ENCODE assay signal across 14 cellular contexts in the genomic region with DNA sequence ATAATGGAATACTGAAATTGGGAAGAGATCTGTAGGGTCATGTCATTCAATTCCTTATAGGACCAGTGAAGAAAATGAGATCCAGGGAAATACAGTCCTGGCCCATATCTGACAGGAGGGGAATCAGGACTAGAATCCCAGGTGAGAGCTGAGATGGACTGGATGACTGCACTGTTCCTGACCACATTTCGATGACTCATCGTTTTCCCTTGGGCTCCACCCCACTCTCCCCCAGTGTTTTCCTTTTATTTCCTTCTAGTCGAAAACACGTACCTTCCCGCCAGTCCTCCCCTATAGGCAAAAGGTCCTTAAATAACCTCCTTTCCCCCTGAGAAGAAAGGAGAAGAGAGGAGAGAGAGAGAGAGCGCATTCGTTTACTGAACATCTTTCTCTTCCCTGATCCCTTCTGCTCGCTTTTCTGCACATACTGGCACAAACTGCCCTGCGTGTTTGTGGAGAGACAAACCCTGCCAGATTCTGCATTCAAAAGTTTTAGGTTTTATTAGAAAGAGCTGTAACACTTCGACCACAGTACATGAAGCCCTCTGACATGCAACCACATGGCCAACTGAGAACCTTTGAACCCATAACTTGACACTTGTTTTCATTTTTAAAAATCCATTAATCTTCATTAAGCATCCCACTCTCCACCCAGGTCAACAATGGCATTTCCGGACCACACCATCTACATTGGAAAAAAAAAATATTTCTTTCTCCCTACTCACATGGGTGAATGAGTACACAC.
DNase-seq lines count a peak whose midpoint lies in the region; ATAC-seq, FAIRE-seq and TF ChIP-seq lines count a peak whose summit lies in the region.
"Had no signal": no experiment of that assay in that cellular context is flagged by ENCODE, and none has a peak within 500 bp of the region (broad histone marks: within the 10 kb centered on the region; RNA-seq: fewer than 3 reads in every experiment).

No MANE protein-coding gene starts in this region.

- no peak overlapping the region; the same call in 1 of the 2 replicates for H3K9ac ChIP-seq in IMR-90 (ENCODE audit: low read depth, low read length)
- H3K9ac ChIP-seq: neural progenitor cell had no signal

- in situ Hi-C loops in Caki2 (cut with HindIII; ENCODE audit: low pct_unique_long_range_greater_than_20kb, low sequenced_read_pairs), result no loop called here
- in situ Hi-C loops in IMR-90 (cut with MboI; ENCODE audit: low sequenced_read_pairs), result no loop called here

- H3K4me3 ChIP-seq in IMR-90 (ENCODE audit: insufficient read depth, low read depth, low read length), result no peak overlapping the region
- H3K4me3 ChIP-seq in bronchial epithelial cell (ENCODE audit: low read depth, low read length), result no peak overlapping the region
- H3K4me3 ChIP-seq: neural progenitor cell had no signal

- peak overlapping the region; percentile 14; the same call in 1 of the 2 replicates for H3K14ac ChIP-seq in IMR-90 (replicated peaks; ENCODE audit: low read depth, low read length)

- 80% methylated on average over 1 of the region's 11 CpGs; no CpG with 5 or more reads in 1 of the 2 experiments for WGBS in IMR-90 (ENCODE audit: extremely low coverage in 2 of 2, insufficient read length in 1 of 2), 2 experiments

- peak overlapping the region; percentile 11 for H3K18ac ChIP-seq in IMR-90 (ENCODE audit: low read depth, low read length)

- peak overlapping the region; percentile 0 for H3K4ac ChIP-seq in IMR-90 (ENCODE audit: low read depth, low read length)

- no peaks in the 10 kb centered on the region for H4K20me1 ChIP-seq in IMR-90 (ENCODE audit: insufficient read depth, low read length)

- no peak for TF ChIP-seq POLR2A in IMR-90 (IDR thresholded peaks at IDR 0.05; ENCODE audit: low read depth, low read length)

- BruUV-seq in IMR-90 (replicated peaks; lab: Mats Ljungman, UMichigan), result no TSS peak

- no peaks in the 10 kb centered on the region for H3K79me1 ChIP-seq in IMR-90 (ENCODE audit: low read depth in 1 of 2, low read length in 2 of 2)

- no peak overlapping the region for H2AFZ ChIP-seq in IMR-90 (replicated peaks; ENCODE audit: low read length, poor library complexity)
- H2AFZ ChIP-seq: neural progenitor cell had no signal

- no peak overlapping the region for H3K4me2 ChIP-seq in IMR-90 (ENCODE audit: low read depth, low read length)
- H3K4me2 ChIP-seq: neural progenitor cell had no signal

- H3K56ac ChIP-seq in IMR-90 (ENCODE audit: extremely low read depth, insufficient read depth, low read length), result no peak overlapping the region

- H2BK20ac ChIP-seq in IMR-90 (ENCODE audit: low read depth, low read length), result peak overlapping the region; percentile 69

- TF ChIP-seq CTCF in IMR-90 (conservative IDR thresholded peaks at IDR 0.05; ENCODE audit: low read depth, low read length) (no peak), bronchial epithelial cell (IDR thresholded peaks at IDR 0.05; ENCODE audit: insufficient read depth, low read length, severe bottlenecking) (no peak)

- H3K27me3 ChIP-seq in IMR-90 (ENCODE audit: control insufficient read depth, insufficient read depth, low read length), result no peaks in the 10 kb centered on the region
- no peaks in the 10 kb centered on the region for H3K27me3 ChIP-seq in bronchial epithelial cell (ENCODE audit: control insufficient read depth, insufficient read depth, low read length)
- H3K27me3 ChIP-seq: neural progenitor cell had no signal

- CTCF ChIA-PET in IMR-90 (lab: Yijun Ruan, JAX), result interaction anchor here (1.0 kb wide), 1 partner anchor 144 kb away, joined by 4 read pairs; no protein-coding TSS in a partner anchor

- intact Hi-C loops in IMR-90 (cut with micrococcal nuclease), result no loop called here

- peak overlapping the region; percentile 8 for H2BK5ac ChIP-seq in IMR-90 (ENCODE audit: low read depth, low read length, poor library complexity, severe bottlenecking)

- H3K9me3 ChIP-seq in IMR-90 (ENCODE audit: control insufficient read depth, insufficient read depth, low read length), result no peaks in the 10 kb centered on the region

- POLR2A ChIA-PET in IMR-90 (lab: Charles Lee; ENCODE audit: unreplicated experiment), result no interaction called here

- H2BK15ac ChIP-seq in IMR-90 (ENCODE audit: low read depth, low read length), result peak overlapping the region; percentile 27; the same call in 1 of the 3 replicates

- no peak for FAIRE-seq in bronchial epithelial cell (lab: Jason Lieb, UNC)

- H3K23ac ChIP-seq in IMR-90 (ENCODE audit: low read depth, low read length), result no peak overlapping the region

- peak overlapping the region; percentile 64; the same call in 1 of the 2 replicates for H4K91ac ChIP-seq in IMR-90 (ENCODE audit: insufficient read depth, low read depth, low read length)

- dilution Hi-C loops in IMR-90 (cut with HindIII; ENCODE audit: low sequenced_read_pairs, unreplicated experiment), result no loop called here

- peak overlapping the region; percentile 39; the same call in 1 of the 2 replicates for H3K27ac ChIP-seq in IMR-90 (ENCODE audit: insufficient read depth, low read length)
- H3K27ac ChIP-seq: neural progenitor cell had no signal

- H3K4me1 ChIP-seq in IMR-90 (ENCODE audit: control insufficient read depth, insufficient read depth, low read length), result peaks cover 2% of the 10 kb centered on the region; the same call in 1 of the 2 replicates
- H3K4me1 ChIP-seq: neural progenitor cell had no signal

- peak overlapping the region; percentile 45; the same call in 1 of the 2 replicates for H4K5ac ChIP-seq in IMR-90 (ENCODE audit: low read depth, low read length)

- peak; percentile 33 for DNase-seq in Caki2 (ENCODE audit: low read depth)
- DNase-seq in IMR-90, result peak; percentile 13
- DNase-seq in bronchial epithelial cell (ENCODE audit: low read depth), result peak; percentile 61
- DNase-seq in left kidney (ENCODE audit: low read depth, low spot score), result peak; percentile 7
- no peak for DNase-seq in DMS114 treated with DMSO at 0.1 percent for 48 hours (lab: John Stamatoyannopoulos, UW; ENCODE audit: unreplicated experiment)
- DNase-seq in NCI-H1092 (lab: John Stamatoyannopoulos, UW), result no peak
- DNase-seq: activated B cell treated with CpG ODN at 0.5 μM for 24 hours; activated CD8-positive, alpha-beta memory T cell treated with anti-CD3 and anti-CD28 coated beads, Interleukin-2, amount 50 U/mL, for 4 hours; left ventricle myocardium superior; NCI-H2107; NK-92 treated with Interleukin-12 subunit alpha and Interleukin-12 subunit beta, amount 100 ng/mL, for 24 hours had no signal

- no peak overlapping the region for H2AK9ac ChIP-seq in IMR-90 (replicated peaks; ENCODE audit: low read depth, low read length, poor library complexity)

- H3K36me3 ChIP-seq in IMR-90 (ENCODE audit: control insufficient read depth, insufficient read depth, low read length) (no peaks in the 10 kb centered on the region), bronchial epithelial cell (ENCODE audit: control insufficient read depth, insufficient read depth, low read length) (no peaks in the 10 kb centered on the region)
- H3K36me3 ChIP-seq: neural progenitor cell had no signal

- H3K9me1 ChIP-seq in IMR-90 (ENCODE audit: insufficient read depth, low read length), result peaks cover 9% of the 10 kb centered on the region; the same call in 1 of the 2 replicates

- ATAC-seq in IMR-90 (ENCODE audit: low read depth), result no peak
- no peak for ATAC-seq in GM21447 (IDR thresholded peaks at IDR 0.05; ENCODE audit: unreplicated experiment)
- no peak for ATAC-seq in HG02588 (IDR thresholded peaks at IDR 0.05; ENCODE audit: unreplicated experiment)
- ATAC-seq: left ventricle myocardium superior had no signal

- peak overlapping the region; percentile 5; the same call in 1 of the 2 replicates for H2AK5ac ChIP-seq in IMR-90 (ENCODE audit: low read depth, low read length)

- peak overlapping the region; percentile 7 to 16 for H4K8ac ChIP-seq in IMR-90 (ENCODE audit: low read depth in 2 of 2, low read length in 2 of 2)

- H2BK120ac ChIP-seq in IMR-90 (ENCODE audit: low read depth, low read length), result peak overlapping the region; percentile 38

- TF ChIP-seq RAD21 in IMR-90 (IDR thresholded peaks at IDR 0.05; ENCODE audit: low read length), result no peak

TF ChIP-seq in IMR-90, 13 proteins besides CTCF, POLR2A, EP300 and RAD21:
- TF ChIP-seq NFE2L2 (IDR thresholded peaks at IDR 0.05; ENCODE audit: low read depth, low read length) (peak; percentile 63), FOS (IDR thresholded peaks at IDR 0.05; ENCODE audit: low read depth, low read length) (peak; percentile 42; the same call in 1 of the 2 replicates), MXI1 (IDR thresholded peaks at IDR 0.05; ENCODE audit: borderline replicate concordance, low read depth, low read length) (no peak), MAFK (IDR thresholded peaks at IDR 0.05; ENCODE audit: low read depth, low read length) (peak; percentile 99), RCOR1 (IDR thresholded peaks at IDR 0.05; ENCODE audit: insufficient replicate concordance, low read length) (no peak)
TF ChIP-seq in IMR-90: peak in this region for 3.

Comparison
In these comparisons a context has a peak if more than half of its experiments do, and no peak if none do; other contexts are left out.
1. DNase-seq: peak in Caki2 (single experiment), IMR-90 (single experiment), bronchial epithelial cell (single experiment) and left kidney (single experiment); none in DMS114 treated with DMSO at 0.1 percent for 48 hours (single experiment) and NCI-H1092 (single experiment).